In genomic region chr21:20662523-20662922, GRCh38 we compare ENCODE assay signal across 14 cellular contexts.
"Had no signal": no experiment of that assay in that cellular context is flagged by ENCODE, and none has a peak within 500 bp of the region (broad histone marks: within the 10 kb centered on the region; RNA-seq: fewer than 3 reads in every experiment).

No MANE protein-coding gene starts in this region.

- H3K27me3 ChIP-seq: gastrocnemius medialis, ovary had no signal

- H3K4me3 Mint-ChIP-seq: activated naive CD4-positive, alpha-beta T cell treated with anti-CD3 and anti-CD28 coated beads, Interleukin-2, amount 10 ng/mL, durations not matched to agents 7 days and 5 days; activated T-helper 17 cell treated with anti-CD3 and anti-CD28 coated beads, Interleukin-2, amount 50 U/mL, for 72 hours; dendritic cell treated with granulocyte-macrophage colony-stimulating factor and Interleukin-4, amounts not matched to agents 40 ng/mL and 50 ng/mL, for 4 days; effector memory CD8-positive, alpha-beta T cell; immature natural killer cell; nephron; stimulated activated naive CD8-positive, alpha-beta T cell treated with anti-CD3 and anti-CD28 coated beads, Interleukin-15, amount 100 ng/mL, for 72 hours; T-helper 2 cell treated with Interferon-gamma antibody and Interleukin-4, amounts not matched to agents 5 μg/mL and 100 μg/mL, for 36 hours; type B pancreatic cell had no signal

- H3K4me1 ChIP-seq: gastrocnemius medialis had no signal

- H3K4me3 ChIP-seq: gastrocnemius medialis, ovary had no signal

- H3K4me1 Mint-ChIP-seq: activated naive CD4-positive, alpha-beta T cell treated with anti-CD3 and anti-CD28 coated beads, Interleukin-2, amount 10 ng/mL, durations not matched to agents 7 days and 5 days; activated T-helper 17 cell treated with anti-CD3 and anti-CD28 coated beads, Interleukin-2, amount 50 U/mL, for 72 hours; immature natural killer cell; nephron; stimulated activated naive CD8-positive, alpha-beta T cell treated with anti-CD3 and anti-CD28 coated beads, Interleukin-15, amount 100 ng/mL, for 72 hours had no signal

- H3K36me3 Mint-ChIP-seq: activated naive CD4-positive, alpha-beta T cell treated with anti-CD3 and anti-CD28 coated beads, Interleukin-2, amount 10 ng/mL, durations not matched to agents 7 days and 5 days; type B pancreatic cell had no signal

- H3K9me3 Mint-ChIP-seq: nephron had no signal

- ATAC-seq: activated T-helper 17 cell treated with anti-CD3 and anti-CD28 coated beads, Interleukin-2, amount 50 U/mL, for 72 hours; effector memory CD8-positive, alpha-beta T cell; gastrocnemius medialis; sciatic nerve; stimulated activated naive CD8-positive, alpha-beta T cell treated with anti-CD3 and anti-CD28 coated beads, Interleukin-15, amount 100 ng/mL, for 72 hours had no signal

- H3K27ac ChIP-seq: epithelial cell of prostate, gastrocnemius medialis, ovary had no signal

- H3K9me3 ChIP-seq: gastrocnemius medialis, ovary had no signal

- H3K27me3 Mint-ChIP-seq: activated naive CD4-positive, alpha-beta T cell treated with anti-CD3 and anti-CD28 coated beads, Interleukin-2, amount 10 ng/mL, durations not matched to agents 7 days and 5 days; activated T-helper 17 cell treated with anti-CD3 and anti-CD28 coated beads, Interleukin-2, amount 50 U/mL, for 72 hours; dendritic cell treated with granulocyte-macrophage colony-stimulating factor and Interleukin-4, amounts not matched to agents 40 ng/mL and 50 ng/mL, for 4 days; effector memory CD8-positive, alpha-beta T cell; stimulated activated naive CD8-positive, alpha-beta T cell treated with anti-CD3 and anti-CD28 coated beads, Interleukin-15, amount 100 ng/mL, for 72 hours; type B pancreatic cell had no signal

- H3K27ac Mint-ChIP-seq: activated naive CD4-positive, alpha-beta T cell treated with anti-CD3 and anti-CD28 coated beads, Interleukin-2, amount 10 ng/mL, durations not matched to agents 7 days and 5 days; activated T-helper 17 cell treated with anti-CD3 and anti-CD28 coated beads, Interleukin-2, amount 50 U/mL, for 72 hours; dendritic cell treated with granulocyte-macrophage colony-stimulating factor and Interleukin-4, amounts not matched to agents 40 ng/mL and 50 ng/mL, for 4 days; effector memory CD8-positive, alpha-beta T cell; immature natural killer cell; nephron; stimulated activated naive CD8-positive, alpha-beta T cell treated with anti-CD3 and anti-CD28 coated beads, Interleukin-15, amount 100 ng/mL, for 72 hours; T-helper 2 cell treated with Interferon-gamma antibody and Interleukin-4, amounts not matched to agents 5 μg/mL and 100 μg/mL, for 36 hours; type B pancreatic cell had no signal

- H3K36me3 ChIP-seq: gastrocnemius medialis, ovary had no signal

- DNase-seq: activated naive CD4-positive, alpha-beta T cell treated with anti-CD3 and anti-CD28 coated beads, Interleukin-2, amount 10 ng/mL, durations not matched to agents 7 days and 5 days; effector memory CD8-positive, alpha-beta T cell; gastrocnemius medialis; immature natural killer cell; mesenchymal stem cell; ovary; stimulated activated naive CD8-positive, alpha-beta T cell treated with anti-CD3 and anti-CD28 coated beads, Interleukin-15, amount 100 ng/mL, for 72 hours had no signal
